ENCODE assay signal across 7 cellular contexts in genomic region chr5:144065766-144066165, GRCh38.
"Had no signal": no experiment of that assay in that cellular context is flagged by ENCODE, and none has a peak within 500 bp of the region (broad histone marks: within the 10 kb centered on the region; RNA-seq: fewer than 3 reads in every experiment).

No MANE protein-coding gene starts in this region.

- H3K9me3 ChIP-seq: HAP-1 had no signal

- FAIRE-seq: HTR-8/SVneo, K562 had no signal

- ATAC-seq: K562 had no signal

- DNase-seq: GOT3, H7, IMR-90, KG1 had no signal

- H3K4me1 ChIP-seq: HAP-1 had no signal

- H3K36me3 ChIP-seq: HAP-1 had no signal

- H3K4me3 ChIP-seq: HAP-1, K562 had no signal
